In the genomic region with DNA sequence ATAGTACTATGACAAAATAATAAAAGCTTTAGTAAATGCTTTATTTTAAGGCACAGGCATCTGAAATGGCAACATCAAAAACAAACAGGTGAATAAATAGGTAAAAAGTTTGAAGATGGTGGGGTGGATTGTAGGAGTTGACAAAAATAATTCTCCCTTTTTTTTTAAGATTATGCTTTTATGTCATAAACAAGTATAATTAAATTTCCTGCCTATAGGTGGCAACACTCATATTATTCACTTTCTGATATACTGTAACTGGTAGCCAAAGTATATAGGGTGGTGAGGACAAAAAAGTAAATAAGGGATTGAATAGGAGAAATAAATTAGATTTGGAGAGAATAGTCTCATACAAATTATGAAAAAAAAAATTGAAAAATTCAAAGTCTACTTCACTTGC, we compare ENCODE assay signal across 12 cellular contexts.
DNase-seq lines count a peak whose midpoint lies in the region; ATAC-seq and TF ChIP-seq lines count a peak whose summit lies in the region.
"Had no signal": no experiment of that assay in that cellular context is flagged by ENCODE, and none has a peak within 500 bp of the region (broad histone marks: within the 10 kb centered on the region; RNA-seq: fewer than 3 reads in every experiment).

No MANE protein-coding gene starts in this region.

- no peak overlapping the region for H2AFZ ChIP-seq in DND-41 (ENCODE audit: low read depth, low read length)

- no peak for DNase-seq in DND-41
- peak; percentile 44 for DNase-seq in NCI-H69 (lab: John Stamatoyannopoulos, UW)
- DNase-seq in endothelial cell (ENCODE audit: low spot score): no peak
- no peak for DNase-seq in anterior cingulate cortex (lab: John Stamatoyannopoulos, UW)
- DNase-seq in thyroid gland: no peak
- no peak for DNase-seq in activated CD8-positive, alpha-beta memory T cell treated with anti-CD3 and anti-CD28 coated beads, Interleukin-2, amount 50 U/mL, for 4 hours
- DNase-seq: cerebellar nuclear complex; left ventricle myocardium superior; NCI-H1092; stimulated activated CD4-positive, alpha-beta T cell treated with anti-CD3 and anti-CD28 coated beads, Interleukin-4, amount 100 ng/mL, for 24 hours had no signal

- H3K27ac Mint-ChIP-seq in endothelial cell (ENCODE audit: unreplicated experiment): no peak overlapping the region

- H3K36me3 Mint-ChIP-seq in endothelial cell (ENCODE audit: low read depth, unreplicated experiment): no peaks in the 10 kb centered on the region

- no peaks in the 10 kb centered on the region for H3K27me3 Mint-ChIP-seq in endothelial cell (ENCODE audit: unreplicated experiment)

- no peak for TF ChIP-seq POLR2A in thyroid gland (IDR thresholded peaks at IDR 0.05)

- intact Hi-C loops in thyroid gland (cut with DNase I): no loop called here

- H3K79me2 ChIP-seq in DND-41 (ENCODE audit: insufficient read depth, low read length): peaks cover 68% of the 10 kb centered on the region

- H3K36me3 ChIP-seq in DND-41 (ENCODE audit: insufficient read depth, low read length) (peaks cover 41% of the 10 kb centered on the region), thyroid gland (no peaks in the 10 kb centered on the region)

- ATAC-seq in DND-41 (ENCODE audit: insufficient read depth, low read depth) (peak; percentile 67), HG03457 (IDR thresholded peaks at IDR 0.05; ENCODE audit: unreplicated experiment) (no peak)
- ATAC-seq: left ventricle myocardium superior had no signal

- H4K20me1 ChIP-seq in DND-41 (ENCODE audit: insufficient read depth, low read length): no peaks in the 10 kb centered on the region

- no peaks in the 10 kb centered on the region for H3K9me3 Mint-ChIP-seq in endothelial cell (ENCODE audit: unreplicated experiment)

- H3K27me3 ChIP-seq in DND-41 (ENCODE audit: insufficient read depth, low read length, poor library complexity) (no peaks in the 10 kb centered on the region), thyroid gland (no peaks in the 10 kb centered on the region)

- H3K9me3 ChIP-seq in DND-41 (ENCODE audit: insufficient read depth, low read length, severe bottlenecking): no peaks in the 10 kb centered on the region
- no peaks in the 10 kb centered on the region for H3K9me3 ChIP-seq in thyroid gland

- H3K4me2 ChIP-seq in DND-41 (ENCODE audit: insufficient read depth, low read length): no peak overlapping the region

- no peaks in the 10 kb centered on the region for H3K4me1 Mint-ChIP-seq in endothelial cell (ENCODE audit: unreplicated experiment)

- no peak overlapping the region for H3K4me3 Mint-ChIP-seq in endothelial cell (ENCODE audit: unreplicated experiment)

- H3K9ac ChIP-seq in DND-41 (ENCODE audit: low read depth, low read length): no peak overlapping the region

- no peak overlapping the region for H3K27ac ChIP-seq in 22Rv1
- H3K27ac ChIP-seq in DND-41 (ENCODE audit: low read length): no peak overlapping the region
- H3K27ac ChIP-seq in thyroid gland: no peak overlapping the region

- H3K4me1 ChIP-seq in DND-41 (ENCODE audit: insufficient read depth, low read length) (peaks cover 7% of the 10 kb centered on the region; the same call in 1 of the 2 replicates), thyroid gland (no peaks in the 10 kb centered on the region)

- TF ChIP-seq CTCF in 22Rv1 (IDR thresholded peaks at IDR 0.05) (peak; percentile 58), DND-41 (IDR thresholded peaks at IDR 0.05; ENCODE audit: borderline replicate concordance, extremely low read depth, low read length, poor library complexity, severe bottlenecking) (peak; percentile 51), endothelial cell (IDR thresholded peaks at IDR 0.05; ENCODE audit: unreplicated experiment) (peak; percentile 38), thyroid gland (IDR thresholded peaks at IDR 0.05) (no peak)

- no peak overlapping the region for H3K4me3 ChIP-seq in DND-41 (ENCODE audit: low read depth in 1 of 2, low read length in 2 of 2)
- no peak overlapping the region for H3K4me3 ChIP-seq in thyroid gland (replicated peaks in 1 of 3)

Comparison
In these comparisons a context has a peak if more than half of its experiments do, and no peak if none do; other contexts are left out.
1. CTCF ChIP-seq: peak in 22Rv1 (single experiment), DND-41 (single experiment) and endothelial cell (single experiment); none in thyroid gland (0 of 6).